ENCODE assay signal across 8 cellular contexts in genomic region chr14:70934502-70935134, GRCh38. TPM values are rescaled to one million over a fixed set of nuclear protein-coding genes. Genes with fewer than 3 reads are reported as not detected.
A peak's percentile ranks its signal among the peaks of the same experiment; 100 is the strongest.
DNase-seq lines count a peak whose midpoint lies in the region; ATAC-seq, FAIRE-seq and TF ChIP-seq lines count a peak whose summit lies in the region.

No MANE protein-coding gene starts in this region.

- TF ChIP-seq POLR2A in uterus (IDR thresholded peaks at IDR 0.05) = no peak

- no peak for TF ChIP-seq CTCF in uterus (IDR thresholded peaks at IDR 0.05)
- TF ChIP-seq CTCF in foreskin keratinocyte (conservative IDR thresholded peaks at IDR 0.05) = no peak

- no peak overlapping the region for H3K27ac ChIP-seq in right cardiac atrium (ENCODE audit: low read length)
- peak overlapping the region; percentile 44 to 45 for H3K27ac ChIP-seq in uterus
- H3K27ac ChIP-seq in foreskin keratinocyte = no peak overlapping the region

- no peaks in the 10 kb centered on the region for H3K27me3 ChIP-seq in right cardiac atrium (ENCODE audit: control insufficient read depth, insufficient read depth)
- no peaks in the 10 kb centered on the region for H3K27me3 ChIP-seq in uterus
- no peaks in the 10 kb centered on the region for H3K27me3 ChIP-seq in foreskin keratinocyte

- DNase-seq in EH (ENCODE audit: low read depth) (peak; percentile 72), RCC 7860 (ENCODE audit: low spot score) (peak; percentile 5), right cardiac atrium (no peak), uterus (no peak), foreskin keratinocyte (no peak), NCI-H446 treated with DMSO at 0.1 percent for 48 hours (lab: John Stamatoyannopoulos, UW) (no peak), T1000 (lab: John Stamatoyannopoulos, UW) (no peak)

- H3K4me1 ChIP-seq in right cardiac atrium (ENCODE audit: control insufficient read depth, insufficient read depth, low read length) (peaks cover 4% of the 10 kb centered on the region), uterus (peaks cover 0 to 4% of the 10 kb centered on the region in 2 donors), foreskin keratinocyte (peaks cover 22% of the 10 kb centered on the region)

- peak; percentile 24 for FAIRE-seq in RCC 7860 (lab: Jason Lieb, UNC)

- H3K36me3 ChIP-seq in uterus = no peaks in the 10 kb centered on the region

- no peak overlapping the region for H3K4me3 ChIP-seq in right cardiac atrium (ENCODE audit: low read length)
- H3K4me3 ChIP-seq in uterus = no peak overlapping the region

- H3K9me3 ChIP-seq in right cardiac atrium (ENCODE audit: control insufficient read depth, low read length) (no peaks in the 10 kb centered on the region), uterus (no peaks in the 10 kb centered on the region)

- WGBS in right cardiac atrium = 16% methylated on average over 2 of the region's 2 CpGs

- intact Hi-C loops in right cardiac atrium (cut with DNase I) = no loop called here
- intact Hi-C loops in uterus (cut with DNase I; ENCODE audit: low total_unique reads) = no loop called here

- peak; percentile 67 for ATAC-seq in GM21717 (IDR thresholded peaks at IDR 0.05; ENCODE audit: unreplicated experiment)
- ATAC-seq in right cardiac atrium = peak; percentile 52 to 53
- no peak for ATAC-seq in foreskin keratinocyte

RNA-seq across cellular contexts. Expression of gene PCNX1, which starts 27.4 kb away (rescaled TPM):
- total RNA-seq in right cardiac atrium (10 to 100 TPM; 29.5 to 48.0 (median 36.6) TPM), uterus (100 to 1,000 TPM in 2 of 4 donors, 10 to 100 TPM in 2; 34.6 to 112 (median 90.3) TPM), foreskin keratinocyte (29.7 and 29.9 TPM in 2 replicates)
- polyA plus RNA-seq in right cardiac atrium (7.0 TPM), foreskin keratinocyte (7.2 and 8.8 TPM in 2 replicates)

Comparison
In these comparisons a context has a peak if more than half of its experiments do, and no peak if none do; other contexts are left out.
1. DNase-seq: peak in EH (single experiment) and RCC 7860 (single experiment); none in right cardiac atrium (0 of 3), uterus (0 of 2), foreskin keratinocyte (0 of 2), NCI-H446 treated with DMSO at 0.1 percent for 48 hours (single experiment) and T1000 (single experiment).
2. H3K27ac ChIP-seq: peak in uterus (2 of 2); none in right cardiac atrium (single experiment) and foreskin keratinocyte (single experiment).